29 cellular contexts compared by ENCODE assay signal in the genomic region with DNA sequence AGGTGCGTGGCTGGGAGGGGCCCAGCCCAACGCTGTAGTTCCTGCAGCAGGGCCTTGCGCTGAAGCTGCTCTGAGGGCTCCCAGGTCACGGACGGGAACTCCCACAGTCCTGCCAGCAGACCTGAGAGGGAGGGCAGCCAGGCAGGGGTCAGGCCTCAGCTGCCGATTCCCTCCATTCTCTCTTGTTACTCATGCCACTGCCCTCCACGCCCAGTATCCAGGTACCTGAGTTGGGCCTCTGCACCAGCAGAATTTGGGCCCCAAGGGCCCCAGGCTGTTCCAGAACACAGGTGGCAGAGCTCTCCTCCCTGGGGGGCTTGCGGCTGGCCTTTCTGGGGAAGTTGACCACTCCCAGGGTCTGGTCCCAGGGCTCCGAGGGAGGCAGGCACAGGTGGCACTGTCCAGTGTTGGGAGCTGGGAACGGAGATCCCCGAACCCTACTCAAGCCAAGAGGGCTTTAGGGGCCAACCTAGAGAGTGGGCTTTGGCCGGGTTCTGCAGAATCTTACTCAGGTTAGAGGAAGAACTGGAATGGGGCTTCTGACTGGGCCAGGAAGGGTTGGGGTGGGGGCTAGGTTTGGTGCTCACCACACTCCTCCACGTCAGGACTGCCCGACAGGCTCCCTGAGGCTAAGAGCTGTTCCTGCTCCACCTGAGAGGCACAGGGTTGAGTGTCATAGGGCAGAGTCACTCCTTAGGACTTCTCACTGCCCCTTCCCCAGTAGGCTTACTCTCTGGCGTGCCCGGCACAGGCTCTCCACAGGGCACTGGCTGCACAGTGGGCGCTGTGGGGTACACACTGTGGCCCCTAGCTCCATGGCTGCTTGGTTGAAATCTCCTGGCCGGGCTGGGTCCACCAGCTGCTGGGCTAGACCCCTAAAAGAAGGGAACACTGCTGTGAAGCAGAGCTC. TPM values are rescaled to one million over a fixed set of nuclear protein-coding genes. Genes with fewer than 3 reads are reported as not detected.
"Had no signal": no experiment of that assay in that cellular context is flagged by ENCODE, and none has a peak within 500 bp of the region (broad histone marks: within the 10 kb centered on the region; RNA-seq: fewer than 3 reads in every experiment).

No MANE protein-coding gene starts in this region.

- H3K27ac ChIP-seq: left lung, lower lobe of right lung, neural progenitor cell, neutrophil, parathyroid adenoma, right atrium auricular region, right lobe of liver, tibial nerve, upper lobe of left lung had no signal

- FAIRE-seq: kidney had no signal

- H3K36me3 ChIP-seq: neural progenitor cell had no signal

- H3K36me3 Mint-ChIP-seq: natural killer cell had no signal

- H3K9me3 Mint-ChIP-seq: mesothelial cell of epicardium; naive B cell; natural killer cell; nephron progenitor cell; neural progenitor cell; stimulated activated memory B cell treated with anti-CD40 and anti-IgM and Interleukin-4, amounts not matched to agents 10 μg/mL and 1 μg/mL and 100 μg/mL, for 72 hours; stimulated activated naive CD8-positive, alpha-beta T cell treated with anti-CD3 and anti-CD28 coated beads, Interleukin-15, amount 100 ng/mL, for 72 hours had no signal

- H3K27me3 Mint-ChIP-seq: naive B cell; stimulated activated memory B cell treated with anti-CD40 and anti-IgM and Interleukin-4, amounts not matched to agents 10 μg/mL and 1 μg/mL and 100 μg/mL, for 72 hours; stimulated activated naive CD8-positive, alpha-beta T cell treated with anti-CD3 and anti-CD28 coated beads, Interleukin-15, amount 100 ng/mL, for 72 hours had no signal

- H3K9me3 ChIP-seq: left lung, lower lobe of right lung, neutrophil, right atrium auricular region, right lobe of liver, tibial nerve, upper lobe of left lung had no signal

- DNase-seq: kidney; left colon; left lung; lower lobe of right lung; mammary epithelial cell; mesenchymal stem cell; naive B cell; natural killer cell; nephron progenitor cell; occipital lobe; right lobe of liver; stimulated activated CD4-positive, alpha-beta T cell treated with anti-CD3 and anti-CD28 coated beads, Interleukin-1b, Interleukin-23, amount 100 ng/mL, for 48 hours; stimulated activated CD4-positive, alpha-beta T cell treated with anti-CD3 and anti-CD28 coated beads, Interleukin-2, amount 100 ng/mL, for 48 hours; stimulated activated CD4-positive, alpha-beta T cell treated with anti-CD3 and anti-CD28 coated beads, Interleukin-4, amount 100 ng/mL, for 4 hours; stimulated activated CD8-positive, alpha-beta memory T cell treated with anti-CD3 and anti-CD28 coated beads, Interleukin-4, amount 100 ng/mL, for 48 hours; stimulated activated naive CD4-positive, alpha-beta T cell treated with Interleukin-2 at 50 U/mL for 16 hours; stimulated activated naive CD8-positive, alpha-beta T cell treated with anti-CD3 and anti-CD28 coated beads, Interleukin-15, amount 100 ng/mL, for 72 hours; substantia nigra had no signal

- H3K4me1 ChIP-seq: parathyroid adenoma had no signal

- H3K27ac Mint-ChIP-seq: mesothelial cell of epicardium; natural killer cell; neural progenitor cell; progenitor cell of endocrine pancreas; stimulated activated memory B cell treated with anti-CD40 and anti-IgM and Interleukin-4, amounts not matched to agents 10 μg/mL and 1 μg/mL and 100 μg/mL, for 72 hours; stimulated activated naive CD8-positive, alpha-beta T cell treated with anti-CD3 and anti-CD28 coated beads, Interleukin-15, amount 100 ng/mL, for 72 hours had no signal

- H3K9ac ChIP-seq: neural progenitor cell, parathyroid adenoma had no signal

- H3K27me3 ChIP-seq: neural progenitor cell, right atrium auricular region, right lobe of liver, tibial nerve, upper lobe of left lung had no signal

- H3K4me3 Mint-ChIP-seq: mesothelial cell of epicardium; natural killer cell; nephron progenitor cell; neural progenitor cell; stimulated activated memory B cell treated with anti-CD40 and anti-IgM and Interleukin-4, amounts not matched to agents 10 μg/mL and 1 μg/mL and 100 μg/mL, for 72 hours; stimulated activated naive CD8-positive, alpha-beta T cell treated with anti-CD3 and anti-CD28 coated beads, Interleukin-15, amount 100 ng/mL, for 72 hours had no signal

- H3K4me3 ChIP-seq: left lung, lower lobe of right lung, neural progenitor cell, right atrium auricular region, right lobe of liver, smooth muscle cell, tibial nerve, upper lobe of left lung had no signal

RNA-seq across cellular contexts. Expression of gene HPDL, which starts 5.0 kb away (rescaled TPM):
- total RNA-seq: lower lobe of right lung, mononuclear cell, right atrium auricular region, smooth muscle cell had no signal
